ENCODE assay signal across 18 cellular contexts in the genomic region with DNA sequence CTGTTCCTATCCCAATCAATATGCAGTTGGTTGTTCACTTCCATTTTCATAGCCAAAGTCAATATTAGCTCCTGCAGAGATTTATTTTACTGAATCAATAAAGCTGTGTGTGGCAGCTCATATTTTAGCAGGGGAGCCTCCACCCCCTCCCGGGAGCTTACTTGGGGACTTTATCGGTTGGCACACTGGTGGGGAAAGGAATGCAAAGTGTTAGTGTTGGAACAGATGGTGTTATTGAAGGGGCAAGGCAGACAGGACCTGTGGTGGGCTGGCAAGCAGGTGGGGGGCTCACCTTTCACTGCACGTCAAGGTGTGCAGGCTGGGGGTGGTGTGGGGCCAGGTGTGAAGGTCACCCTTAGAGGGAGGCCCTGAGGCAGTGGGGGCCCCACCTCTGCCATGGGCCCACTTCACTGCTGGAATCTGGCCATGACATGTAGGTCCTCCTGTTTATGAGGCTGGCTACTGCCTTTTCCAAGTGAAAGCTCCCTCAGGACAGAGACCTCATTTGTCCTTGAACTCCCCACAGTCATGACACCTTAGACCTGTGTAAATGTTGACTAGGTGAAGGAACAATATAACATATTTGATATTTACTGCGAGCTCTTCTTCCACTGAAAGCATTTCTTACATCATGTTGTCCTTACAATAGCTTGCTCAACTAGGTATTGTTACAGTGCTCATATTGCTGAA. TPM values are rescaled to one million over a fixed set of nuclear protein-coding genes. Genes with fewer than 3 reads are reported as not detected.
A peak's percentile ranks its signal among the peaks of the same experiment; 100 is the strongest.
DNase-seq lines count a peak whose midpoint lies in the region; ATAC-seq and TF ChIP-seq lines count a peak whose summit lies in the region.
"Had no signal": no experiment of that assay in that cellular context is flagged by ENCODE, and none has a peak within 500 bp of the region (broad histone marks: within the 10 kb centered on the region; RNA-seq: fewer than 3 reads in every experiment).

No MANE protein-coding gene starts in this region.

- peak overlapping the region; percentile 3 for H3K27ac Mint-ChIP-seq in chondrocyte (ENCODE audit: unreplicated experiment)
- H3K27ac Mint-ChIP-seq in activated naive CD4-positive, alpha-beta T cell treated with anti-CD3 and anti-CD28 coated beads, Interleukin-2, amount 50 U/mL, for 72 hours = peak overlapping the region in 1 of 2 donors; percentile 66
- H3K27ac Mint-ChIP-seq: activated CD4-positive, alpha-beta memory T cell treated with anti-CD3 and anti-CD28 coated beads, Interleukin-2, amount 10 ng/mL, durations not matched to agents 7 days and 5 days had no signal

- POLR2A ChIA-PET in GM10248 (lab: Yijun Ruan, JAX) = no interaction called here

- peak in 1 of 2 donors; percentile 43 for TF ChIP-seq RAD21 in liver (IDR thresholded peaks at IDR 0.05)

- H3K9me3 ChIP-seq in BLaER1 treated with 17β-estradiol and CSF1 and Interleukin-3, amounts not matched to agents 10 nM and 100 nM (replicated peaks in 1 of 11) = no peaks in the 10 kb centered on the region
- H3K9me3 ChIP-seq in liver (ENCODE audit: control insufficient read depth in 4 of 4, low read length in 3 of 4) = no peaks in the 10 kb centered on the region
- H3K9me3 ChIP-seq: BE2C, Peyer's patch, psoas muscle had no signal

- H4K20me1 ChIP-seq in BLaER1 treated with 17β-estradiol and CSF1 and Interleukin-3, amounts not matched to agents 10 nM and 100 nM = peaks cover 0 to 3% (median 0%) of the 10 kb centered on the region in 11 experiments; a peak in 1 of 22 replicates

- WGBS in liver = 38% methylated on average over 4 of the region's 4 CpGs

- CTCF ChIA-PET in GM10248 (lab: Yijun Ruan, JAX) = interaction anchor here (1.5 kb wide), 1 partner anchor 26 kb away, joined by 4 read pairs; no protein-coding TSS in a partner anchor

- H3K4me1 Mint-ChIP-seq in chondrocyte (ENCODE audit: low read depth) = no peaks in the 10 kb centered on the region
- H3K4me1 Mint-ChIP-seq: activated CD4-positive, alpha-beta memory T cell treated with anti-CD3 and anti-CD28 coated beads, Interleukin-2, amount 10 ng/mL, durations not matched to agents 7 days and 5 days had no signal

- no peaks in the 10 kb centered on the region for H3K27me3 ChIP-seq in BLaER1 treated with 17β-estradiol and CSF1 and Interleukin-3, amounts not matched to agents 10 nM and 100 nM
- no peaks in the 10 kb centered on the region for H3K27me3 ChIP-seq in liver (ENCODE audit: control insufficient read depth in 4 of 4, insufficient read depth in 4 of 4, low read length in 3 of 4)
- H3K27me3 ChIP-seq: BE2C, Peyer's patch had no signal

- no peak overlapping the region for H3K9ac ChIP-seq in BLaER1 treated with 17β-estradiol and CSF1 and Interleukin-3, amounts not matched to agents 10 nM and 100 nM
- H3K9ac ChIP-seq in liver (ENCODE audit: low read depth in 1 of 2, low read length in 2 of 2) = no peak overlapping the region

- H3K27me3 Mint-ChIP-seq in chondrocyte (ENCODE audit: low read depth) = no peaks in the 10 kb centered on the region
- H3K27me3 Mint-ChIP-seq: activated CD4-positive, alpha-beta memory T cell treated with anti-CD3 and anti-CD28 coated beads, Interleukin-2, amount 10 ng/mL, durations not matched to agents 7 days and 5 days had no signal

- peaks cover 23 to 54% (median 47%) of the 10 kb centered on the region in 10 experiments for H3K4me1 ChIP-seq in BLaER1 treated with 17β-estradiol and CSF1 and Interleukin-3, amounts not matched to agents 10 nM and 100 nM
- H3K4me1 ChIP-seq in liver (ENCODE audit: control insufficient read depth in 4 of 4, insufficient read depth in 4 of 4, low read length in 3 of 4) = peaks cover 21 to 57% (median 49%) of the 10 kb centered on the region in 4 donors
- H3K4me1 ChIP-seq: Peyer's patch, psoas muscle had no signal

- H3K4me3 ChIP-seq in BLaER1 treated with 17β-estradiol and CSF1 and Interleukin-3, amounts not matched to agents 10 nM and 100 nM = no peak overlapping the region
- H3K4me3 ChIP-seq in LNCaP clone FGC (ENCODE audit: low read depth, low read length) = peak overlapping the region; percentile 34
- H3K4me3 ChIP-seq in liver (ENCODE audit: low read depth in 1 of 3, low read length in 3 of 3) = no peak overlapping the region
- H3K4me3 ChIP-seq: coronary artery, Peyer's patch, psoas muscle had no signal

- no peak for ATAC-seq in HG03196 (IDR thresholded peaks at IDR 0.05; ENCODE audit: unreplicated experiment)
- no peak for ATAC-seq in activated naive CD4-positive, alpha-beta T cell treated with anti-CD3 and anti-CD28 coated beads, Interleukin-2, amount 50 U/mL, for 72 hours
- ATAC-seq: psoas muscle had no signal

- H3K36me3 Mint-ChIP-seq in chondrocyte (ENCODE audit: low read depth) = peaks cover 41% of the 10 kb centered on the region
- H3K36me3 Mint-ChIP-seq in activated naive CD4-positive, alpha-beta T cell treated with anti-CD3 and anti-CD28 coated beads, Interleukin-2, amount 50 U/mL, for 72 hours = peaks cover 12 to 22% of the 10 kb centered on the region in 2 donors

- peak; percentile 49 for DNase-seq in LNCaP clone FGC (ENCODE audit: low read depth)
- peak; percentile 56 for DNase-seq in chondrocyte (ENCODE audit: low spot score)
- no peak for DNase-seq in NCI-H1694 (lab: John Stamatoyannopoulos, UW)
- DNase-seq in GM10248 (ENCODE audit: extremely low spot score) = no peak
- DNase-seq in activated naive CD4-positive, alpha-beta T cell treated with anti-CD3 and anti-CD28 coated beads, Interleukin-2, amount 50 U/mL, for 72 hours (ENCODE audit: low spot score in 2 of 2) = no peak
- DNase-seq: activated CD4-positive, alpha-beta memory T cell treated with anti-CD3 and anti-CD28 coated beads, Interleukin-2, amount 10 ng/mL, durations not matched to agents 7 days and 5 days; activated effector memory CD4-positive, alpha-beta T cell treated with Interleukin-2 at 50 U/mL for 16 hours; amygdala; BE2C; erythroblast; kidney glomerular epithelial cell; NCI-H748 treated with DMSO at 0.1 percent for 48 hours; psoas muscle had no signal

- peak overlapping the region in 8 of 11 experiments; percentile 4 to 46 (median 42); a peak in 6 of 22 replicates for H3K4me2 ChIP-seq in BLaER1 treated with 17β-estradiol and CSF1 and Interleukin-3, amounts not matched to agents 10 nM and 100 nM

- no peaks in the 10 kb centered on the region for H3K9me3 Mint-ChIP-seq in chondrocyte (ENCODE audit: low read depth)
- H3K9me3 Mint-ChIP-seq in activated naive CD4-positive, alpha-beta T cell treated with anti-CD3 and anti-CD28 coated beads, Interleukin-2, amount 50 U/mL, for 72 hours = no peaks in the 10 kb centered on the region
- H3K9me3 Mint-ChIP-seq: activated CD4-positive, alpha-beta memory T cell treated with anti-CD3 and anti-CD28 coated beads, Interleukin-2, amount 10 ng/mL, durations not matched to agents 7 days and 5 days had no signal

- no peak for TF ChIP-seq CTCF in LNCaP clone FGC (IDR thresholded peaks at IDR 0.05; ENCODE audit: control insufficient read depth, extremely low read depth, insufficient read depth)
- TF ChIP-seq CTCF in chondrocyte (IDR thresholded peaks at IDR 0.05) = no peak
- no peak for TF ChIP-seq CTCF in liver (IDR thresholded peaks at IDR 0.05; ENCODE audit: low read depth, low read length, missing input control)
- no peak for TF ChIP-seq CTCF in GM10248 (IDR thresholded peaks at IDR 0.05; ENCODE audit: control extremely low read depth, extremely low read depth, low read depth, missing control alignments)

- H3K4me3 Mint-ChIP-seq in chondrocyte (ENCODE audit: unreplicated experiment) = no peak overlapping the region
- H3K4me3 Mint-ChIP-seq: activated CD4-positive, alpha-beta memory T cell treated with anti-CD3 and anti-CD28 coated beads, Interleukin-2, amount 10 ng/mL, durations not matched to agents 7 days and 5 days had no signal

- peaks cover 0 to 9% (median 0%) of the 10 kb centered on the region in 11 experiments; a peak in 5 of 22 replicates for H3K36me3 ChIP-seq in BLaER1 treated with 17β-estradiol and CSF1 and Interleukin-3, amounts not matched to agents 10 nM and 100 nM
- H3K36me3 ChIP-seq in liver (ENCODE audit: control insufficient read depth in 4 of 4, insufficient read depth in 3 of 4, low read depth in 1 of 4, low read length in 3 of 4) = peaks cover 16 to 59% (median 35%) of the 10 kb centered on the region in 4 donors

- no peak overlapping the region for H3K27ac ChIP-seq in BLaER1 treated with 17β-estradiol and CSF1 and Interleukin-3, amounts not matched to agents 10 nM and 100 nM
- H3K27ac ChIP-seq in liver (ENCODE audit: low read depth in 1 of 2, low read length in 2 of 2) = peak overlapping the region; percentile 39 to 70
- H3K27ac ChIP-seq: coronary artery, Peyer's patch, psoas muscle had no signal

TF ChIP-seq in liver, 16 proteins besides CTCF, POLR2A, EP300 and RAD21 (continues in another document):
- TF ChIP-seq GABPA (IDR thresholded peaks at IDR 0.05 in 1 of 2, conservative IDR thresholded peaks at IDR 0.05 in 1 of 2) (no peak), RXRA (IDR thresholded peaks at IDR 0.05) (peak; percentile 54 to 75), EGR1 (IDR thresholded peaks at IDR 0.05; ENCODE audit: low read depth in 2 of 2) (peak in 1 of 2 donors; percentile 54), ZBTB33 (IDR thresholded peaks at IDR 0.05) (no peak), FOXA1 (IDR thresholded peaks at IDR 0.05) (no peak)

RNA-seq across cellular contexts. Expression of gene SEC22A, which starts 44.0 kb away (rescaled TPM):
- total RNA-seq in chondrocyte = 14.4 to 20.2 TPM (median 16.7 TPM) in 3 replicates
- total RNA-seq in liver = 10 to 100 TPM; 20.3 to 21.7 TPM
- 10 to 100 TPM in 1 of 2 donors, 1 to 10 TPM in 1; 9.7 to 11.9 TPM for polyA plus RNA-seq in liver
- total RNA-seq in activated naive CD4-positive, alpha-beta T cell treated with anti-CD3 and anti-CD28 coated beads, Interleukin-2, amount 50 U/mL, for 72 hours = 10 to 100 TPM; 16.8 to 18.3 TPM

Comparison
In these comparisons a context has a peak if more than half of its experiments do, and no peak if none do; other contexts are left out.
1. H3K27ac ChIP-seq: peak in liver (2 of 2); none in BLaER1 treated with 17β-estradiol and CSF1 and Interleukin-3, amounts not matched to agents 10 nM and 100 nM (0 of 11).
2. DNase-seq: peak in LNCaP clone FGC (single experiment) and chondrocyte (single experiment); none in NCI-H1694 (single experiment), GM10248 (single experiment) and activated naive CD4-positive, alpha-beta T cell treated with anti-CD3 and anti-CD28 coated beads, Interleukin-2, amount 50 U/mL, for 72 hours (0 of 2).